8 cellular contexts compared by ENCODE assay signal in genomic region chr7:15305002-15305600, GRCh38.
DNase-seq lines count a peak whose midpoint lies in the region; ATAC-seq and TF ChIP-seq lines count a peak whose summit lies in the region.

No MANE protein-coding gene starts in this region.

- TF ChIP-seq CTCF in choroid plexus epithelial cell (conservative IDR thresholded peaks at IDR 0.05; ENCODE audit: low read depth, low read length) (peak; percentile 89), lung (IDR thresholded peaks at IDR 0.05; ENCODE audit: control extremely low read depth, extremely low read depth) (peak; percentile 33)

- H3K4me3 Mint-ChIP-seq in stimulated activated naive CD8-positive, alpha-beta T cell treated with anti-CD3 and anti-CD28 coated beads, Interleukin-15, amount 100 ng/mL, for 72 hours, result no peak overlapping the region

- 68 to 83% methylated on average over 2 of the region's 2 CpGs for WGBS in lung, 2 donors

- no peak overlapping the region for H3K27ac Mint-ChIP-seq in stimulated activated naive CD8-positive, alpha-beta T cell treated with anti-CD3 and anti-CD28 coated beads, Interleukin-15, amount 100 ng/mL, for 72 hours

- peak; percentile 4 for DNase-seq in stimulated activated naive CD8-positive, alpha-beta T cell treated with anti-CD3 and anti-CD28 coated beads, Interleukin-15, Interleukin-2, amounts not matched to agents 100 U/mL and 50 U/mL, for 24 hours
- no peak for DNase-seq in stimulated activated naive CD8-positive, alpha-beta T cell treated with anti-CD3 and anti-CD28 coated beads, Interleukin-15, amount 100 ng/mL, for 72 hours
- DNase-seq in NCI-H446 treated with DMSO at 0.1 percent for 48 hours (lab: John Stamatoyannopoulos, UW) (peak; percentile 20), choroid plexus epithelial cell (ENCODE audit: low read depth) (peak; percentile 75), lung (ENCODE audit: low spot score) (no peak)
- no peak for DNase-seq in stimulated activated CD4-positive, alpha-beta T cell treated with anti-CD3 and anti-CD28 coated beads, Interleukin-4, amount 100 ng/mL, for 4 hours

- no peaks in the 10 kb centered on the region for H3K4me1 Mint-ChIP-seq in stimulated activated naive CD8-positive, alpha-beta T cell treated with anti-CD3 and anti-CD28 coated beads, Interleukin-15, amount 100 ng/mL, for 72 hours

- no peaks in the 10 kb centered on the region for H3K27me3 ChIP-seq in lung (ENCODE audit: control insufficient read depth, insufficient read depth)

- H3K9me3 ChIP-seq in lung (ENCODE audit: control insufficient read depth in 2 of 2, insufficient read depth in 1 of 2, low read length in 1 of 2), result no peaks in the 10 kb centered on the region

- no peaks in the 10 kb centered on the region for H3K9me3 Mint-ChIP-seq in stimulated activated naive CD8-positive, alpha-beta T cell treated with anti-CD3 and anti-CD28 coated beads, Interleukin-15, amount 100 ng/mL, for 72 hours

- H3K4me1 ChIP-seq in lung (ENCODE audit: control insufficient read depth in 2 of 2, insufficient read depth in 2 of 2, low read length in 2 of 2), result no peaks in the 10 kb centered on the region

- H3K27me3 Mint-ChIP-seq in stimulated activated naive CD8-positive, alpha-beta T cell treated with anti-CD3 and anti-CD28 coated beads, Interleukin-15, amount 100 ng/mL, for 72 hours, result no peaks in the 10 kb centered on the region

- no peak overlapping the region for H3K27ac ChIP-seq in lung (ENCODE audit: low read depth in 1 of 2, low read length in 1 of 2)

- H3K4me3 ChIP-seq in choroid plexus epithelial cell (ENCODE audit: low read depth, low read length) (no peak overlapping the region), lung (no peak overlapping the region)

- no peaks in the 10 kb centered on the region for H3K36me3 ChIP-seq in lung (ENCODE audit: control insufficient read depth in 2 of 2, insufficient read depth in 2 of 2, low read length in 2 of 2)

- ATAC-seq in stimulated activated naive CD8-positive, alpha-beta T cell treated with anti-CD3 and anti-CD28 coated beads, Interleukin-15, Interleukin-2, amounts not matched to agents 100 U/mL and 50 U/mL, for 24 hours, result no peak
- ATAC-seq in stimulated activated naive CD8-positive, alpha-beta T cell treated with anti-CD3 and anti-CD28 coated beads, Interleukin-15, amount 100 ng/mL, for 72 hours, result no peak
- peak; percentile 65 for ATAC-seq in HG03095 (IDR thresholded peaks at IDR 0.05; ENCODE audit: unreplicated experiment)
- ATAC-seq in lung (ENCODE audit: insufficient read depth, low FRiP score), result no peak
- ATAC-seq in HG02840 (IDR thresholded peaks at IDR 0.05; ENCODE audit: low FRiP score, unreplicated experiment), result no peak

Comparison
In these comparisons a context has a peak if more than half of its experiments do, and no peak if none do; other contexts are left out.
1. DNase-seq: peak in stimulated activated naive CD8-positive, alpha-beta T cell treated with anti-CD3 and anti-CD28 coated beads, Interleukin-15, Interleukin-2, amounts not matched to agents 100 U/mL and 50 U/mL, for 24 hours (single experiment), NCI-H446 treated with DMSO at 0.1 percent for 48 hours (single experiment) and choroid plexus epithelial cell (single experiment); none in stimulated activated naive CD8-positive, alpha-beta T cell treated with anti-CD3 and anti-CD28 coated beads, Interleukin-15, amount 100 ng/mL, for 72 hours (0 of 2), lung (single experiment) and stimulated activated CD4-positive, alpha-beta T cell treated with anti-CD3 and anti-CD28 coated beads, Interleukin-4, amount 100 ng/mL, for 4 hours (0 of 2).